ENCODE assay signal across 1 cellular context in genomic region chr17:81711814-81712467, GRCh38.
TF ChIP-seq lines count a peak whose summit lies in the region.

Gene SLC25A10, plus strand, starts transcription at chr17:81712284. Its CDS starts 143 bp downstream, at chr17:81712427.

TF ChIP-seq in GM12878, 131 proteins besides CTCF, POLR2A, EP300 and RAD21 (continued from another document):
- no peak for TF ChIP-seq HDAC2 (IDR thresholded peaks at IDR 0.05)
- TF ChIP-seq CHD2 (IDR thresholded peaks at IDR 0.05; ENCODE audit: borderline replicate concordance, low read depth, low read length): peak; percentile 34; the same call in 1 of the 2 replicates
- peak; percentile 54 for TF ChIP-seq BCL3 (IDR thresholded peaks at IDR 0.05; ENCODE audit: borderline replicate concordance, insufficient read depth, low read depth, low read length, poor library complexity, severe bottlenecking)
- no peak for TF ChIP-seq WRNIP1 (IDR thresholded peaks at IDR 0.05; ENCODE audit: borderline replicate concordance, low read depth, low read length)
- TF ChIP-seq JUND (IDR thresholded peaks at IDR 0.05; ENCODE audit: low read depth, low read length): no peak
- TF ChIP-seq, protein P1, sequence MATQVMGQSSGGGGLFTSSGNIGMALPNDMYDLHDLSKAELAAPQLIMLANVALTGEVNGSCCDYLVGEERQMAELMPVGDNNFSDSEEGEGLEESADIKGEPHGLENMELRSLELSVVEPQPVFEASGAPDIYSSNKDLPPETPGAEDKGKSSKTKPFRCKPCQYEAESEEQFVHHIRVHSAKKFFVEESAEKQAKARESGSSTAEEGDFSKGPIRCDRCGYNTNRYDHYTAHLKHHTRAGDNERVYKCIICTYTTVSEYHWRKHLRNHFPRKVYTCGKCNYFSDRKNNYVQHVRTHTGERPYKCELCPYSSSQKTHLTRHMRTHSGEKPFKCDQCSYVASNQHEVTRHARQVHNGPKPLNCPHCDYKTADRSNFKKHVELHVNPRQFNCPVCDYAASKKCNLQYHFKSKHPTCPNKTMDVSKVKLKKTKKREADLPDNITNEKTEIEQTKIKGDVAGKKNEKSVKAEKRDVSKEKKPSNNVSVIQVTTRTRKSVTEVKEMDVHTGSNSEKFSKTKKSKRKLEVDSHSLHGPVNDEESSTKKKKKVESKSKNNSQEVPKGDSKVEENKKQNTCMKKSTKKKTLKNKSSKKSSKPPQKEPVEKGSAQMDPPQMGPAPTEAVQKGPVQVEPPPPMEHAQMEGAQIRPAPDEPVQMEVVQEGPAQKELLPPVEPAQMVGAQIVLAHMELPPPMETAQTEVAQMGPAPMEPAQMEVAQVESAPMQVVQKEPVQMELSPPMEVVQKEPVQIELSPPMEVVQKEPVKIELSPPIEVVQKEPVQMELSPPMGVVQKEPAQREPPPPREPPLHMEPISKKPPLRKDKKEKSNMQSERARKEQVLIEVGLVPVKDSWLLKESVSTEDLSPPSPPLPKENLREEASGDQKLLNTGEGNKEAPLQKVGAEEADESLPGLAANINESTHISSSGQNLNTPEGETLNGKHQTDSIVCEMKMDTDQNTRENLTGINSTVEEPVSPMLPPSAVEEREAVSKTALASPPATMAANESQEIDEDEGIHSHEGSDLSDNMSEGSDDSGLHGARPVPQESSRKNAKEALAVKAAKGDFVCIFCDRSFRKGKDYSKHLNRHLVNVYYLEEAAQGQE (IDR thresholded peaks at IDR 0.05; ENCODE audit: low read depth, low read length): no peak
- TF ChIP-seq CBFB (IDR thresholded peaks at IDR 0.05; ENCODE audit: low read depth): no peak
- TF ChIP-seq KAT2A (conservative IDR thresholded peaks at IDR 0.05; ENCODE audit: control insufficient read depth, low read depth, low read length): 0 out of 2 replicates have a peak, but pooled peaks have one; percentile 8
- no peak for TF ChIP-seq SMAD5 (IDR thresholded peaks at IDR 0.05; ENCODE audit: low read depth)
- TF ChIP-seq BCL11A (IDR thresholded peaks at IDR 0.05; ENCODE audit: low read depth, low read length): no peak
- TF ChIP-seq NFXL1 (IDR thresholded peaks at IDR 0.05; ENCODE audit: borderline replicate concordance): 0 out of 2 replicates have a peak, but pooled peaks have one; percentile 31
- TF ChIP-seq POLR2AphosphoS2 (IDR thresholded peaks at IDR 0.05; ENCODE audit: low read depth, low read length): no peak
- peak; percentile 92 for TF ChIP-seq ZNF687 (IDR thresholded peaks at IDR 0.05)
- TF ChIP-seq, protein P2, sequence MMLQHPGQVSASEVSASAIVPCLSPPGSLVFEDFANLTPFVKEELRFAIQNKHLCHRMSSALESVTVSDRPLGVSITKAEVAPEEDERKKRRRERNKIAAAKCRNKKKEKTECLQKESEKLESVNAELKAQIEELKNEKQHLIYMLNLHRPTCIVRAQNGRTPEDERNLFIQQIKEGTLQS (IDR thresholded peaks at IDR 0.05; ENCODE audit: borderline replicate concordance, extremely low read depth, low read depth, low read length): 0 out of 2 replicates have a peak, but pooled peaks have one; percentile 40
- TF ChIP-seq ZNF274 (IDR thresholded peaks at IDR 0.05; ENCODE audit: insufficient read depth, insufficient read length): no peak
- TF ChIP-seq, protein P3, sequence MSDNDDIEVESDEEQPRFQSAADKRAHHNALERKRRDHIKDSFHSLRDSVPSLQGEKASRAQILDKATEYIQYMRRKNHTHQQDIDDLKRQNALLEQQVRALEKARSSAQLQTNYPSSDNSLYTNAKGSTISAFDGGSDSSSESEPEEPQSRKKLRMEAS (IDR thresholded peaks at IDR 0.05; ENCODE audit: low read depth, low read length): peak; percentile 93
- TF ChIP-seq NFYA (IDR thresholded peaks at IDR 0.05; ENCODE audit: borderline replicate concordance, low read depth, low read length): no peak
- TF ChIP-seq PRDM15 (CRISPR knock-in tag; IDR thresholded peaks at IDR 0.05): no peak
- TF ChIP-seq SP1 (IDR thresholded peaks at IDR 0.05; ENCODE audit: low read depth, low read length): peak; percentile 71
- TF ChIP-seq TARDBP (IDR thresholded peaks at IDR 0.05; ENCODE audit: borderline replicate concordance): no peak
- no peak for TF ChIP-seq MTA2 (IDR thresholded peaks at IDR 0.05; ENCODE audit: low read depth)
- peak; percentile 83; the same call in 1 of the 2 replicates for TF ChIP-seq ZNF207 (IDR thresholded peaks at IDR 0.05; ENCODE audit: borderline replicate concordance)
- no peak for TF ChIP-seq SREBF1 (IDR thresholded peaks at IDR 0.05; ENCODE audit: low read length)
- no peak for TF ChIP-seq STAT1 (conservative IDR thresholded peaks at IDR 0.05)
- TF ChIP-seq CHD4 (IDR thresholded peaks at IDR 0.05): no peak
- TF ChIP-seq E2F8 (IDR thresholded peaks at IDR 0.05; ENCODE audit: low read depth, partially characterized antibody): no peak
- TF ChIP-seq SKIL (IDR thresholded peaks at IDR 0.05; ENCODE audit: low read depth, poor library complexity, severe bottlenecking): no peak
- no peak for TF ChIP-seq CUX1 (IDR thresholded peaks at IDR 0.05; ENCODE audit: insufficient replicate concordance, low read depth, low read length)
- TF ChIP-seq FOS (IDR thresholded peaks at IDR 0.05; ENCODE audit: borderline replicate concordance, extremely low read depth, insufficient read length): no peak
- TF ChIP-seq YBX1 (IDR thresholded peaks at IDR 0.05): no peak
TF ChIP-seq in GM12878: peak in this region for 42.
